Comparison of ENCODE assay signal across 14 cellular contexts in genomic region chr3:31361391-31362273, GRCh38.
DNase-seq lines count a peak whose midpoint lies in the region; ATAC-seq, FAIRE-seq and TF ChIP-seq lines count a peak whose summit lies in the region.
"Had no signal": no experiment of that assay in that cellular context is flagged by ENCODE, and none has a peak within 500 bp of the region (broad histone marks: within the 10 kb centered on the region; RNA-seq: fewer than 3 reads in every experiment).

No MANE protein-coding gene starts in this region.

- no peak for FAIRE-seq in HTR-8/SVneo (lab: Jason Lieb, UNC)

- H3K36me3 Mint-ChIP-seq in brain (no peaks in the 10 kb centered on the region), mesothelial cell of epicardium (no peaks in the 10 kb centered on the region)
- peaks cover 1% of the 10 kb centered on the region for H3K36me3 Mint-ChIP-seq in T-helper 2 cell treated with Interferon-gamma antibody and Interleukin-4, amounts not matched to agents 5 μg/mL and 100 μg/mL, for 36 hours (ENCODE audit: low read depth)

- H3K27ac Mint-ChIP-seq in brain (peak overlapping the region in 3 of 5 experiments; percentile 9 to 52 (median 29)), mesothelial cell of epicardium (peak overlapping the region; percentile 44)
- no peak overlapping the region for H3K27ac Mint-ChIP-seq in T-helper 2 cell treated with Interferon-gamma antibody and Interleukin-4, amounts not matched to agents 5 μg/mL and 100 μg/mL, for 36 hours
- H3K27ac Mint-ChIP-seq: progenitor cell of endocrine pancreas had no signal

- no peak overlapping the region for H3K4me3 ChIP-seq in AG04449 (ENCODE audit: low read depth, low read length)
- H3K4me3 ChIP-seq: left lung had no signal

- H3K4me3 Mint-ChIP-seq in brain (peak overlapping the region in 1 of 5 experiments; percentile 6), mesothelial cell of epicardium (no peak overlapping the region)
- no peak overlapping the region for H3K4me3 Mint-ChIP-seq in T-helper 2 cell treated with Interferon-gamma antibody and Interleukin-4, amounts not matched to agents 5 μg/mL and 100 μg/mL, for 36 hours

- no peak for TF ChIP-seq CTCF in AG04449 (IDR thresholded peaks at IDR 0.05; ENCODE audit: insufficient read depth, low read length, missing control alignments)
- no peak for TF ChIP-seq CTCF in brain (conservative IDR thresholded peaks at IDR 0.05)
- TF ChIP-seq CTCF in mesothelial cell of epicardium (IDR thresholded peaks at IDR 0.05; ENCODE audit: unreplicated experiment), result no peak

- ATAC-seq in GM21737 (IDR thresholded peaks at IDR 0.05; ENCODE audit: unreplicated experiment), result no peak
- ATAC-seq: left lung, Panc1 had no signal

- DNase-seq in AG04449 (ENCODE audit: low read depth, low spot score), result peak; percentile 49
- peak; percentile 48 for DNase-seq in HTR-8/SVneo (ENCODE audit: insufficient read length, low spot score)
- no peak for DNase-seq in mesothelial cell of epicardium (ENCODE audit: low spot score in 2 of 2, unreplicated experiment in 2 of 2)
- no peak for DNase-seq in activated effector memory CD4-positive, alpha-beta T cell treated with anti-CD3 and anti-CD28 coated beads, Interleukin-2, amount 50 U/mL, for 16 hours
- DNase-seq in DMS53 (lab: John Stamatoyannopoulos, UW), result no peak
- no peak for DNase-seq in T-helper 2 cell treated with Interferon-gamma antibody and Interleukin-4, amounts not matched to agents 5 μg/mL and 100 μg/mL, for 36 hours (ENCODE audit: low spot score)
- DNase-seq: erythroblast, left lung, NCI-H1930, WERI-Rb-1 had no signal

- H3K9me3 Mint-ChIP-seq in brain, result no peaks in the 10 kb centered on the region
- no peaks in the 10 kb centered on the region for H3K9me3 Mint-ChIP-seq in mesothelial cell of epicardium
- no peaks in the 10 kb centered on the region for H3K9me3 Mint-ChIP-seq in T-helper 2 cell treated with Interferon-gamma antibody and Interleukin-4, amounts not matched to agents 5 μg/mL and 100 μg/mL, for 36 hours

- POLR2A ChIA-PET in AG04449 (lab: Yijun Ruan, JAX), result no interaction called here

- H3K27me3 Mint-ChIP-seq in brain (peaks cover 4% of the 10 kb centered on the region), mesothelial cell of epicardium (ENCODE audit: low read depth) (no peaks in the 10 kb centered on the region)
- peaks cover 1% of the 10 kb centered on the region for H3K27me3 Mint-ChIP-seq in T-helper 2 cell treated with Interferon-gamma antibody and Interleukin-4, amounts not matched to agents 5 μg/mL and 100 μg/mL, for 36 hours (ENCODE audit: low read depth)

- H3K4me1 Mint-ChIP-seq in brain, result peaks cover 11% of the 10 kb centered on the region
- H3K4me1 Mint-ChIP-seq in mesothelial cell of epicardium, result peaks cover 21% of the 10 kb centered on the region
- H3K4me1 Mint-ChIP-seq in T-helper 2 cell treated with Interferon-gamma antibody and Interleukin-4, amounts not matched to agents 5 μg/mL and 100 μg/mL, for 36 hours (ENCODE audit: low read depth), result peaks cover 20% of the 10 kb centered on the region

- CTCF ChIA-PET in AG04449 (lab: Yijun Ruan, JAX), result interaction anchor here (4.3 kb wide), 1 partner anchor 16 kb away, joined by 12 read pairs; no protein-coding TSS in a partner anchor

Comparison
In these comparisons a context has a peak if more than half of its experiments do, and no peak if none do; other contexts are left out.
1. DNase-seq: peak in AG04449 (single experiment) and HTR-8/SVneo (single experiment); none in mesothelial cell of epicardium (0 of 2), activated effector memory CD4-positive, alpha-beta T cell treated with anti-CD3 and anti-CD28 coated beads, Interleukin-2, amount 50 U/mL, for 16 hours (single experiment), DMS53 (single experiment) and T-helper 2 cell treated with Interferon-gamma antibody and Interleukin-4, amounts not matched to agents 5 μg/mL and 100 μg/mL, for 36 hours (single experiment).